ENCODE assay signal across 12 cellular contexts in the genomic region with DNA sequence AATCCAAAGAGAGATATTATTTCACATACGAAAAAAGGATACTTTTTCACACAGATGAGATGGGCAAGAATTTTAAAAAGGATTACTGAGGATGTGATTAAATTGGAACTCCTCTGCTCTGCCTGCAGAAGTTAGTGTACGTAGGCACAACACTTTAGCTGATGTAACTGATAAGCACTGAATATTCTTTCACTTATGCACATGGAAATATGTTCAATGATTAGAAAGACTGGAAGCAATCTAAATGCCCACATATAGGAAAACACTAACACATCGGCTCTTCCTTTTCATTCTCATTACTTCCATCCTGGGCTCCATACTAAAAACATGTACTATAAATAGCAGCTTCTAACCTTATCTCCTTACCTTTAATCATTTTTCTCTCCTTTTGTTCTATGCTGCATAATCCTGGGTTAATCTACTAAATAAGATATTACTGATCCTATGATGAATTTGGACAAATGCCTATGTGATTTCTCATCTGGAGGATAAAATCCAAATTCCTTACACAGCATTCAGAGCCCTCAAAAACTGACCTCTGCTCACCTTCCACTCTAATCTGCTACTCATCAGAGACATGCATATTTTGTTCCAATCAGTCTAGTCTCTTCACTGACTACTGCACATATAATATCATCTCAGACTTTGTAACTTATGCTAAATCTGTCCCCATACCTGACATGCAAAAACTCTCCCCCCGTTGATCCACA.
DNase-seq lines count a peak whose midpoint lies in the region; ATAC-seq and TF ChIP-seq lines count a peak whose summit lies in the region.
"Had no signal": no experiment of that assay in that cellular context is flagged by ENCODE, and none has a peak within 500 bp of the region (broad histone marks: within the 10 kb centered on the region; RNA-seq: fewer than 3 reads in every experiment).

No MANE protein-coding gene starts in this region.

- H3K36me3 Mint-ChIP-seq in Caco-2 (ENCODE audit: insufficient read depth, unreplicated experiment) = no peaks in the 10 kb centered on the region

- DNase-seq in foreskin fibroblast = peak; percentile 58 to 77
- DNase-seq in uterus = no peak
- DNase-seq in Caco-2 = no peak
- no peak for DNase-seq in NCI-H1436 treated with DMSO at 0.1 percent for 48 hours (lab: John Stamatoyannopoulos, UW)
- no peak for DNase-seq in ovary
- DNase-seq: activated CD4-positive, alpha-beta T cell treated with anti-CD3 and anti-CD28 coated beads for 36 hours; NCI-H1092 treated with DMSO at 0.1 percent for 48 hours; OCI-M1; stimulated activated CD4-positive, alpha-beta T cell treated with anti-CD3 and anti-CD28 coated beads, Interleukin-4, amount 100 ng/mL, for 1 hour; T-helper 2 cell had no signal

- BruUV-seq in Caco-2 (replicated peaks; lab: Mats Ljungman, UMichigan) = no TSS peak

- H3K4me1 ChIP-seq in HEK293 (ENCODE audit: control insufficient read depth, insufficient read depth, low read length) (peaks cover 30% of the 10 kb centered on the region), uterus (peaks cover 0 to 8% of the 10 kb centered on the region in 2 donors), Caco-2 (no peaks in the 10 kb centered on the region), ovary (ENCODE audit: insufficient read depth) (no peaks in the 10 kb centered on the region)

- CTCF ChIA-PET in HEK293 (lab: Yijun Ruan, JAX) (interaction anchor here (0.8 kb wide), 1 partner anchor 194 kb away, joined by 3 read pairs; no protein-coding TSS in a partner anchor), Caco-2 (lab: Charles Lee) (no interaction called here)

- whole genome bisulfite sequencing in ovary, 3 donors = 89 to 94% (median 91%) methylated on average over 4 of the region's 4 CpGs

- intact Hi-C loops in uterus (cut with DNase I; ENCODE audit: low total_unique reads) = no loop called here
- intact Hi-C loops in Caco-2 (cut with micrococcal nuclease; ENCODE audit: unreplicated experiment) = no loop called here
- intact Hi-C loops in ovary (cut with DNase I) = no loop called here

- no peak for TF ChIP-seq CTCF in HEK293 (tag by site-specific recombination; IDR thresholded peaks at IDR 0.05)
- TF ChIP-seq CTCF in foreskin fibroblast (IDR thresholded peaks at IDR 0.05; ENCODE audit: low read depth, low read length) = no peak
- no peak for TF ChIP-seq CTCF in uterus (IDR thresholded peaks at IDR 0.05)
- no peak for TF ChIP-seq CTCF in Caco-2 (IDR thresholded peaks at IDR 0.05; ENCODE audit: insufficient read depth in 1 of 2, low read depth in 1 of 2, low read length in 1 of 2, severe bottlenecking in 1 of 2, unreplicated experiment in 1 of 2)
- TF ChIP-seq CTCF in ovary (IDR thresholded peaks at IDR 0.05) = no peak

- no peak overlapping the region for H3K4me3 ChIP-seq in HEK293 (ENCODE audit: low read depth, low read length)
- H3K4me3 ChIP-seq in foreskin fibroblast (ENCODE audit: low read depth in 1 of 2, low read length in 2 of 2) = peak overlapping the region in 1 of 2 donors; percentile 14
- H3K4me3 ChIP-seq in uterus = no peak overlapping the region
- H3K4me3 ChIP-seq in Caco-2 (ENCODE audit: low read depth, low read length) = no peak overlapping the region
- no peak overlapping the region for H3K4me3 ChIP-seq in ovary

- no peak overlapping the region for H3K4me3 Mint-ChIP-seq in Caco-2 (ENCODE audit: unreplicated experiment)
- H3K4me3 Mint-ChIP-seq: activated CD4-positive, alpha-beta T cell treated with anti-CD3 and anti-CD28 coated beads for 36 hours had no signal

- H3K27me3 ChIP-seq in uterus (no peaks in the 10 kb centered on the region), Caco-2 (replicated peaks; ENCODE audit: control insufficient read depth, insufficient read depth, low read length) (no peaks in the 10 kb centered on the region), ovary (no peaks in the 10 kb centered on the region)

- POLR2A ChIA-PET in HEK293 (lab: Yijun Ruan, JAX) = no interaction called here
- POLR2A ChIA-PET in Caco-2 (lab: Charles Lee) = no interaction called here

- H3K9me3 ChIP-seq in HEK293 (ENCODE audit: control insufficient read depth, insufficient read depth, low read depth, low read length) (no peaks in the 10 kb centered on the region), uterus (no peaks in the 10 kb centered on the region), Caco-2 (no peaks in the 10 kb centered on the region), ovary (no peaks in the 10 kb centered on the region)

- H3K27ac ChIP-seq in HEK293 (ENCODE audit: extremely low read depth, low read depth, low read length) (no peak overlapping the region), uterus (peak overlapping the region; percentile 50 to 78), ovary (no peak overlapping the region)

- no peaks in the 10 kb centered on the region for H3K27me3 Mint-ChIP-seq in Caco-2 (ENCODE audit: insufficient read depth, unreplicated experiment)
- H3K27me3 Mint-ChIP-seq: activated CD4-positive, alpha-beta T cell treated with anti-CD3 and anti-CD28 coated beads for 36 hours had no signal

- no peak for TF ChIP-seq EP300 in ovary (IDR thresholded peaks at IDR 0.05)

- H3K4me1 Mint-ChIP-seq in Caco-2 (ENCODE audit: low read depth, unreplicated experiment) = peaks cover 10% of the 10 kb centered on the region
- H3K4me1 Mint-ChIP-seq: activated CD4-positive, alpha-beta T cell treated with anti-CD3 and anti-CD28 coated beads for 36 hours had no signal

- no peak overlapping the region for H3K27ac Mint-ChIP-seq in Caco-2 (ENCODE audit: unreplicated experiment)
- H3K27ac Mint-ChIP-seq: activated CD4-positive, alpha-beta T cell treated with anti-CD3 and anti-CD28 coated beads for 36 hours had no signal

- no peaks in the 10 kb centered on the region for H3K36me3 ChIP-seq in HEK293 (ENCODE audit: control insufficient read depth in 2 of 2, insufficient read depth in 1 of 2, low read length in 2 of 2)
- no peaks in the 10 kb centered on the region for H3K36me3 ChIP-seq in uterus
- H3K36me3 ChIP-seq in Caco-2 (ENCODE audit: control insufficient read depth, insufficient read depth, low read length) = no peaks in the 10 kb centered on the region
- H3K36me3 ChIP-seq in ovary = no peaks in the 10 kb centered on the region

- H3K9me3 Mint-ChIP-seq in Caco-2 (ENCODE audit: unreplicated experiment) = no peaks in the 10 kb centered on the region

- peak; percentile 43 for ATAC-seq in SK-N-SH treated with all-trans-retinoic acid at 6 μM for 48 hours
- ATAC-seq: activated CD4-positive, alpha-beta T cell treated with anti-CD3 and anti-CD28 coated beads for 36 hours had no signal

- TF ChIP-seq POLR2A in uterus (IDR thresholded peaks at IDR 0.05) (no peak), ovary (IDR thresholded peaks at IDR 0.05) (no peak)

TF ChIP-seq in HEK293, 187 proteins besides CTCF, POLR2A, EP300 and RAD21:
- TF ChIP-seq ZBTB20 (tag by site-specific recombination; IDR thresholded peaks at IDR 0.05) (0 out of 2 replicates have a peak, but pooled peaks have one; percentile 21), ZFP37 (tag by site-specific recombination; IDR thresholded peaks at IDR 0.05) (no peak), ZNF366 (tag by site-specific recombination; conservative IDR thresholded peaks at IDR 0.05) (0 out of 2 replicates have a peak, but pooled peaks have one; percentile 16)
- TF ChIP-seq, protein P1, sequence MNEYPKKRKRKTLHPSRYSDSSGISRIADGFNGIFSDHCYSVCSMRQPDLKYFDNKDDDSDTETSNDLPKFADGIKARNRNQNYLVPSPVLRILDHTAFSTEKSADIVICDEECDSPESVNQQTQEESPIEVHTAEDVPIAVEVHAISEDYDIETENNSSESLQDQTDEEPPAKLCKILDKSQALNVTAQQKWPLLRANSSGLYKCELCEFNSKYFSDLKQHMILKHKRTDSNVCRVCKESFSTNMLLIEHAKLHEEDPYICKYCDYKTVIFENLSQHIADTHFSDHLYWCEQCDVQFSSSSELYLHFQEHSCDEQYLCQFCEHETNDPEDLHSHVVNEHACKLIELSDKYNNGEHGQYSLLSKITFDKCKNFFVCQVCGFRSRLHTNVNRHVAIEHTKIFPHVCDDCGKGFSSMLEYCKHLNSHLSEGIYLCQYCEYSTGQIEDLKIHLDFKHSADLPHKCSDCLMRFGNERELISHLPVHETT (tag by site-specific recombination; IDR thresholded peaks at IDR 0.05) = no peak

TF ChIP-seq in SK-N-SH treated with all-trans-retinoic acid at 6 μM for 48 hours, 23 proteins besides CTCF, POLR2A, EP300 and RAD21:
- no peak for TF ChIP-seq OSR1 (CRISPR knock-in tag; IDR thresholded peaks at IDR 0.05)
- no peak for TF ChIP-seq ZNF70 (CRISPR knock-in tag; IDR thresholded peaks at IDR 0.05)
- TF ChIP-seq, protein P2, sequence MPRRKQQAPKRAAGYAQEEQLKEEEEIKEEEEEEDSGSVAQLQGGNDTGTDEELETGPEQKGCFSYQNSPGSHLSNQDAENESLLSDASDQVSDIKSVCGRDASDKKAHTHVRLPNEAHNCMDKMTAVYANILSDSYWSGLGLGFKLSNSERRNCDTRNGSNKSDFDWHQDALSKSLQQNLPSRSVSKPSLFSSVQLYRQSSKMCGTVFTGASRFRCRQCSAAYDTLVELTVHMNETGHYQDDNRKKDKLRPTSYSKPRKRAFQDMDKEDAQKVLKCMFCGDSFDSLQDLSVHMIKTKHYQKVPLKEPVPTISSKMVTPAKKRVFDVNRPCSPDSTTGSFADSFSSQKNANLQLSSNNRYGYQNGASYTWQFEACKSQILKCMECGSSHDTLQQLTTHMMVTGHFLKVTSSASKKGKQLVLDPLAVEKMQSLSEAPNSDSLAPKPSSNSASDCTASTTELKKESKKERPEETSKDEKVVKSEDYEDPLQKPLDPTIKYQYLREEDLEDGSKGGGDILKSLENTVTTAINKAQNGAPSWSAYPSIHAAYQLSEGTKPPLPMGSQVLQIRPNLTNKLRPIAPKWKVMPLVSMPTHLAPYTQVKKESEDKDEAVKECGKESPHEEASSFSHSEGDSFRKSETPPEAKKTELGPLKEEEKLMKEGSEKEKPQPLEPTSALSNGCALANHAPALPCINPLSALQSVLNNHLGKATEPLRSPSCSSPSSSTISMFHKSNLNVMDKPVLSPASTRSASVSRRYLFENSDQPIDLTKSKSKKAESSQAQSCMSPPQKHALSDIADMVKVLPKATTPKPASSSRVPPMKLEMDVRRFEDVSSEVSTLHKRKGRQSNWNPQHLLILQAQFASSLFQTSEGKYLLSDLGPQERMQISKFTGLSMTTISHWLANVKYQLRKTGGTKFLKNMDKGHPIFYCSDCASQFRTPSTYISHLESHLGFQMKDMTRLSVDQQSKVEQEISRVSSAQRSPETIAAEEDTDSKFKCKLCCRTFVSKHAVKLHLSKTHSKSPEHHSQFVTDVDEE (CRISPR knock-in tag; IDR thresholded peaks at IDR 0.05) = no peak
- TF ChIP-seq, protein P3, sequence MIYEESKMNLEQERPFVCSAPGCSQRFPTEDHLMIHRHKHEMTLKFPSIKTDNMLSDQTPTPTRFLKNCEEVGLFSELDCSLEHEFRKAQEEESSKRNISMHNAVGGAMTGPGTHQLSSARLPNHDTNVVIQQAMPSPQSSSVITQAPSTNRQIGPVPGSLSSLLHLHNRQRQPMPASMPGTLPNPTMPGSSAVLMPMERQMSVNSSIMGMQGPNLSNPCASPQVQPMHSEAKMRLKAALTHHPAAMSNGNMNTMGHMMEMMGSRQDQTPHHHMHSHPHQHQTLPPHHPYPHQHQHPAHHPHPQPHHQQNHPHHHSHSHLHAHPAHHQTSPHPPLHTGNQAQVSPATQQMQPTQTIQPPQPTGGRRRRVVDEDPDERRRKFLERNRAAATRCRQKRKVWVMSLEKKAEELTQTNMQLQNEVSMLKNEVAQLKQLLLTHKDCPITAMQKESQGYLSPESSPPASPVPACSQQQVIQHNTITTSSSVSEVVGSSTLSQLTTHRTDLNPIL (CRISPR knock-in tag; IDR thresholded peaks at IDR 0.05; ENCODE audit: low read depth) = no peak
TF ChIP-seq in SK-N-SH treated with all-trans-retinoic acid at 6 μM for 48 hours: peak in this region for 0.

Comparison
In these comparisons a context has a peak if more than half of its experiments do, and no peak if none do; other contexts are left out.
1. H3K27ac ChIP-seq: peak in uterus (2 of 2); none in HEK293 (single experiment) and ovary (0 of 2).
2. DNase-seq: peak in foreskin fibroblast (2 of 2); none in uterus (0 of 2), Caco-2 (0 of 2), NCI-H1436 treated with DMSO at 0.1 percent for 48 hours (single experiment) and ovary (0 of 5).